17 cellular contexts compared by ENCODE assay signal in the genomic region with DNA sequence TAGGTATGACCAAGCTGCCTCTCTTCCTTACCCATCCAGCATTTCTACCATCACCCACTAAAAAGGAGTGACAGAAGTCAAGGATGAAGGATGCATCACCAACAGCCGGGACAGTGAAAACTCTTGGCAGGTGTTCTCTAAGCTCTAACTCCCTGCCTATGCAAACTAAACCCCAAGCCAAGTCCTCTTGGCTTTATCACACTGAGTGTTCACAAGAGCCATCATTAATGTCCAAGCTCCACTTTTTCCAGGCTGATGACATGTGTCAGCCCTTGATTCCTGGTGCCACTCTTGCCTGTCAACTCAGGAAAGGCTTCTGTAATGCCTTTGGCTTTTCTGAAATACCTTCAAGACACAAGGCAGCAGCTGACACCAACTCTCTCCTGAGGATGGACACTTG.
DNase-seq lines count a peak whose midpoint lies in the region; ATAC-seq and FAIRE-seq lines count a peak whose summit lies in the region.
"Had no signal": no experiment of that assay in that cellular context is flagged by ENCODE, and none has a peak within 500 bp of the region (broad histone marks: within the 10 kb centered on the region; RNA-seq: fewer than 3 reads in every experiment).

No MANE protein-coding gene starts in this region.

- H3K27ac ChIP-seq in SJCRH30: no peak overlapping the region
- no peak overlapping the region for H3K27ac ChIP-seq in small intestine (ENCODE audit: low read depth in 1 of 2, low read length in 1 of 2)
- H3K27ac ChIP-seq: C4-2B, KMS-11 had no signal

- H3K36me3 ChIP-seq in SJCRH30 (peaks cover 68% of the 10 kb centered on the region), small intestine (ENCODE audit: control insufficient read depth in 2 of 2, insufficient read depth in 2 of 2, low read length in 2 of 2) (no peaks in the 10 kb centered on the region)

- H3K27me3 ChIP-seq in SJCRH30: no peaks in the 10 kb centered on the region
- no peaks in the 10 kb centered on the region for H3K27me3 ChIP-seq in small intestine (ENCODE audit: control insufficient read depth in 2 of 2, insufficient read depth in 2 of 2, low read length in 2 of 2)

- H3K4me1 ChIP-seq in SJCRH30 (peaks cover 10% of the 10 kb centered on the region), small intestine (ENCODE audit: control insufficient read depth in 2 of 2, insufficient read depth in 1 of 2, low read depth in 1 of 2, low read length in 1 of 2) (no peaks in the 10 kb centered on the region)

- H3K36me3 Mint-ChIP-seq in immature natural killer cell: peaks cover 0 to 11% (median 6%) of the 10 kb centered on the region in 3 donors

- peak overlapping the region in 5 of 6 donors; percentile 8 to 83 (median 46) for H3K27ac Mint-ChIP-seq in immature natural killer cell
- H3K27ac Mint-ChIP-seq: HFFc6 had no signal

- H3K9me3 Mint-ChIP-seq in immature natural killer cell: no peaks in the 10 kb centered on the region
- H3K9me3 Mint-ChIP-seq: HFFc6 had no signal

- peak overlapping the region in 3 of 5 donors; percentile 15 to 28 (median 22) for H3K4me3 Mint-ChIP-seq in immature natural killer cell
- H3K4me3 Mint-ChIP-seq: HFFc6 had no signal

- H3K4me3 ChIP-seq in SJCRH30: no peak overlapping the region
- no peak overlapping the region for H3K4me3 ChIP-seq in small intestine (ENCODE audit: low read depth in 1 of 2, low read length in 2 of 2)

- FAIRE-seq in small intestine (lab: Jason Lieb, UNC): no peak

- ATAC-seq in Right ventricle myocardium superior (ENCODE audit: poor library complexity): peak; percentile 93
- ATAC-seq in HG03565 (IDR thresholded peaks at IDR 0.05; ENCODE audit: unreplicated experiment): no peak
- ATAC-seq: Panc1, SK-N-SH treated with all-trans-retinoic acid at 6 μM for 48 hours had no signal

- peaks cover 73 to 97% of the 10 kb centered on the region in 2 donors for H3K4me1 Mint-ChIP-seq in immature natural killer cell

- WGBS in small intestine, 3 donors: 63 to 83% (median 75%) methylated on average over 1 of the region's 1 CpG

- peaks cover 0 to 4% (median 2%) of the 10 kb centered on the region in 3 donors for H3K27me3 Mint-ChIP-seq in immature natural killer cell (ENCODE audit: low read depth in 3 of 3)

- no peaks in the 10 kb centered on the region for H3K9me3 ChIP-seq in SJCRH30 (replicated peaks)
- no peaks in the 10 kb centered on the region for H3K9me3 ChIP-seq in small intestine (ENCODE audit: control insufficient read depth, low read depth)

- DNase-seq in Right ventricle myocardium superior (no peak), cardiac septum (ENCODE audit: low spot score) (no peak), SJCRH30 (peak; percentile 13 to 54), immature natural killer cell (no peak), small intestine (no peak), AG20443 (ENCODE audit: low spot score) (no peak)
- DNase-seq: DMS 273 treated with DMSO at 0.1 percent for 48 hours, HFFc6, NCI-H146, NCI-H2107, NCI-H774, SHP77 had no signal

- intact Hi-C loops in Right ventricle myocardium superior (cut with DNase I): no loop called here
- intact Hi-C loops in cardiac septum (cut with DNase I): no loop called here

Comparison
In these comparisons a context has a peak if more than half of its experiments do, and no peak if none do; other contexts are left out.
1. DNase-seq: peak in SJCRH30 (2 of 2); none in Right ventricle myocardium superior (single experiment), cardiac septum (single experiment), immature natural killer cell (0 of 3), small intestine (single experiment) and AG20443 (single experiment).